Comparison of ENCODE assay signal across 8 cellular contexts in the genomic region with DNA sequence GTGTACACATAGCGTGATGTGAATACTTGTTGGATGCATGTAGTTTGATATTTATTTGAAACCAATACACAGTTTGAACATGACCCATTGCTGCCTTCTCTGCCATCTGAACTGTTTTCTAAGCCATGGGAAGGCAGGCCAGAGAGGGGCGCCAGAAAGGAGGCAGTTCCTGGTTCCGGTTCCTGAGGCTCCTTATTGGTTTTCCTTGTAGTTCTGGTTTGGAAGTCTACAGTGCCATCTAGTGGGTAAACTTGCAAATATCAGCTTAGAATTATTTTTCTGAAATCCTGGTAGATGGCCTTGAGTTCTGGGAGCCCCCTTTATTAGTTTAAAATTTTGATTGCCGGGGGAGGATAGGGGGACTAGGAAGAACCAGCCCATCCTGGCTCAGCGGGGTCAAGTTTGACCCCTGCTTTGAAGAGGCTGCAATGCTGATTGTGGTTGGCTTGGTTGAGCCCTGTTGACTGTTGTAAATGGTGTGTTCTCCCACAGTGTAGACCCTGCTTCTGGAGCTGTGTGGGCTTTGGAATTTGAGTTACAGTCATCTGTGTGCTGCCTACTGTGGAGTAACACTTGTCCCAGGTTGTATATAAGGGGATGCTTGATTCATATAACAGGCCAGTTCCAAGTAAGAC. TPM values are rescaled to one million over a fixed set of nuclear protein-coding genes. Genes with fewer than 3 reads are reported as not detected.
DNase-seq lines count a peak whose midpoint lies in the region; ATAC-seq and TF ChIP-seq lines count a peak whose summit lies in the region.

No MANE protein-coding gene starts in this region.

- H3K4me3 ChIP-seq in HL-60 (replicated peaks; ENCODE audit: insufficient read depth, low read length): peak overlapping the region; percentile 30
- H3K4me3 ChIP-seq in fibroblast of villous mesenchyme (ENCODE audit: low read depth, low read length): no peak overlapping the region

- H3K9me3 Mint-ChIP-seq in Calu3 (ENCODE audit: low read depth, unreplicated experiment) (no peaks in the 10 kb centered on the region), neural crest cell (no peaks in the 10 kb centered on the region)

- TF ChIP-seq CTCF in Calu3 (IDR thresholded peaks at IDR 0.05; ENCODE audit: unreplicated experiment): no peak
- peak; percentile 33 for TF ChIP-seq CTCF in HL-60 (IDR thresholded peaks at IDR 0.05; ENCODE audit: insufficient read depth, low read length)
- TF ChIP-seq CTCF in fibroblast of villous mesenchyme (IDR thresholded peaks at IDR 0.05; ENCODE audit: insufficient read depth, low read depth, low read length): peak; percentile 65
- TF ChIP-seq CTCF in neural crest cell (conservative IDR thresholded peaks at IDR 0.05): peak; percentile 85

- H3K4me1 Mint-ChIP-seq in Calu3 (ENCODE audit: low read depth, unreplicated experiment): no peaks in the 10 kb centered on the region
- H3K4me1 Mint-ChIP-seq in neural crest cell: peaks cover 13% of the 10 kb centered on the region

- DNase-seq in Calu3 (peak; percentile 30), HL-60 (ENCODE audit: low read depth in 1 of 2, low spot score in 1 of 2) (peak; percentile 74 to 75), NCI-H82 treated with DMSO at 0.1 percent for 48 hours (lab: John Stamatoyannopoulos, UW; ENCODE audit: unreplicated experiment) (peak; percentile 67), fibroblast of villous mesenchyme (ENCODE audit: low read depth) (peak; percentile 80), neural crest cell (ENCODE audit: low read depth, low spot score) (peak; percentile 38)
- DNase-seq in activated T-cell treated with anti-CD3 and anti-CD28 coated beads, Interleukin-2, amount 50 U/mL, for 48 hours: peak; percentile 59 to 61

- ATAC-seq in GM19328 (IDR thresholded peaks at IDR 0.05; ENCODE audit: unreplicated experiment) (no peak), HG03280 (IDR thresholded peaks at IDR 0.05; ENCODE audit: unreplicated experiment) (no peak)

- H3K27ac ChIP-seq in HL-60 (replicated peaks): peak overlapping the region; percentile 90

- H3K27me3 ChIP-seq in HL-60 (ENCODE audit: insufficient read depth, poor library complexity, severe bottlenecking): no peaks in the 10 kb centered on the region

- H3K27me3 Mint-ChIP-seq in Calu3 (ENCODE audit: unreplicated experiment): peaks cover 49% of the 10 kb centered on the region
- H3K27me3 Mint-ChIP-seq in neural crest cell (ENCODE audit: low read depth): no peaks in the 10 kb centered on the region

- CTCF ChIA-PET in Calu3 (lab: Charles Lee): interaction anchor here (1.0 to 1.5 kb wide), 3 partner anchors 10 to 217 kb away, joined by 3 to 36 read pairs (median 4); no protein-coding TSS in a partner anchor

- H3K36me3 Mint-ChIP-seq in Calu3 (ENCODE audit: insufficient read depth, unreplicated experiment): no peaks in the 10 kb centered on the region
- no peaks in the 10 kb centered on the region for H3K36me3 Mint-ChIP-seq in neural crest cell (ENCODE audit: low read depth)

- BruUV-seq in Calu3 (replicated peaks; lab: Mats Ljungman, UMichigan): no TSS peak

- H3K4me3 Mint-ChIP-seq in Calu3 (ENCODE audit: low read depth, unreplicated experiment) (no peak overlapping the region), neural crest cell (no peak overlapping the region)

- no peak overlapping the region for H3K27ac Mint-ChIP-seq in Calu3 (ENCODE audit: unreplicated experiment)
- H3K27ac Mint-ChIP-seq in neural crest cell (ENCODE audit: unreplicated experiment): no peak overlapping the region

- intact Hi-C loops in Calu3 (cut with micrococcal nuclease; ENCODE audit: unreplicated experiment): loop anchor here (1.0 to 5.0 kb wide), 3 partner anchors 71 to 366 kb away; no protein-coding TSS in a partner anchor

RNA-seq across cellular contexts. Expression of a gene that starts 48.4 kb away (rescaled TPM):
- total RNA-seq in Calu3 (2022): 5.9 and 8.2 TPM in 2 replicates
- 3.9 and 6.0 TPM in 2 replicates for total RNA-seq in fibroblast of villous mesenchyme
- 8.5 and 8.6 TPM in 2 replicates for total RNA-seq in neural crest cell

Comparison
In these comparisons a context has a peak if more than half of its experiments do, and no peak if none do; other contexts are left out.
1. DNase-seq: peak in every context shown above with its lines; median percentile 80 in fibroblast of villous mesenchyme; 74 in HL-60; 67 in NCI-H82 treated with DMSO at 0.1 percent for 48 hours; 60 in activated T-cell treated with anti-CD3 and anti-CD28 coated beads, Interleukin-2, amount 50 U/mL, for 48 hours; 38 in neural crest cell; 30 in Calu3.